Comparison of ENCODE assay signal across 1 cellular context in genomic region chr12:113271853-113272561, GRCh38.
TF ChIP-seq lines count a peak whose summit lies in the region.

No MANE protein-coding gene starts in this region.

TF ChIP-seq in K562, 482 proteins besides CTCF, POLR2A, EP300 and RAD21 (continued from another document):
- TF ChIP-seq ZNF609 (CRISPR knock-in tag; IDR thresholded peaks at IDR 0.05; ENCODE audit: borderline replicate concordance), result no peak
- TF ChIP-seq ZNF592 (IDR thresholded peaks at IDR 0.05), result peak; percentile 60
- TF ChIP-seq REST (CRISPR knock-in tag; IDR thresholded peaks at IDR 0.05; ENCODE audit: low read depth), result no peak
- no peak for TF ChIP-seq U2AF2 (optimal IDR thresholded peaks at IDR 0.05; ENCODE audit: low read depth, low read length)
- peak; percentile 97 for TF ChIP-seq CEBPB (tag; IDR thresholded peaks at IDR 0.05)
- TF ChIP-seq MITF (IDR thresholded peaks at IDR 0.05), result peak; percentile 71; the same call in 1 of the 2 replicates
- peak; percentile 84; the same call in 1 of the 2 replicates for TF ChIP-seq SPI1 (IDR thresholded peaks at IDR 0.05; ENCODE audit: borderline replicate concordance, low read depth, low read length)
- TF ChIP-seq NR2C2 (CRISPR knock-in tag; IDR thresholded peaks at IDR 0.05), result no peak
- TF ChIP-seq NR2C2 (tag; IDR thresholded peaks at IDR 0.05), result no peak
- peak; percentile 58; the same call in 1 of the 2 replicates for TF ChIP-seq EGR1 (conservative IDR thresholded peaks at IDR 0.05)
- peak; percentile 50 for TF ChIP-seq USF2 (CRISPR knock-in tag; IDR thresholded peaks at IDR 0.05)
- TF ChIP-seq JUND (IDR thresholded peaks at IDR 0.05; ENCODE audit: borderline replicate concordance, low read depth, low read length), result peak; percentile 49
- TF ChIP-seq JUND (tag; IDR thresholded peaks at IDR 0.05; ENCODE audit: borderline replicate concordance, low read depth, low read length), result peak; percentile 44; the same call in 1 of the 3 replicates
- no peak for TF ChIP-seq CBX8 (IDR thresholded peaks at IDR 0.05; ENCODE audit: borderline replicate concordance, extremely low read depth, low read depth, low read length, poor library complexity, severe bottlenecking)
- 0 out of 2 replicates have a peak, but pooled peaks have one; percentile 44 for TF ChIP-seq IRF9 (tag; IDR thresholded peaks at IDR 0.05)
- TF ChIP-seq SMARCA4 (IDR thresholded peaks at IDR 0.05), result peak; percentile 30; the same call in 1 of the 2 replicates
- TF ChIP-seq BDP1 (IDR thresholded peaks at IDR 0.05; ENCODE audit: insufficient read depth, insufficient read length), result no peak
- no peak for TF ChIP-seq HNRNPH1 (optimal IDR thresholded peaks at IDR 0.05; ENCODE audit: low read depth, low read length)
- no peak for TF ChIP-seq ATF1 (CRISPR knock-in tag; IDR thresholded peaks at IDR 0.05)
- TF ChIP-seq ATF1 (tag; IDR thresholded peaks at IDR 0.05), result no peak
- no peak for TF ChIP-seq ZNF507 (tag; conservative IDR thresholded peaks at IDR 0.05)
- no peak for TF ChIP-seq DNMT1 (IDR thresholded peaks at IDR 0.05)
- 0 out of 2 replicates have a peak, but pooled peaks have one; percentile 45 for TF ChIP-seq RAD51 (IDR thresholded peaks at IDR 0.05; ENCODE audit: borderline replicate concordance, low read depth)
- TF ChIP-seq TRIM24 (IDR thresholded peaks at IDR 0.05), result peak; percentile 36 to 49; a peak in 1 of 4 replicates
- peak; percentile 61 for TF ChIP-seq DPF2 (IDR thresholded peaks at IDR 0.05)
- TF ChIP-seq FOSL1 (tag; conservative IDR thresholded peaks at IDR 0.05), result peak; percentile 71
- TF ChIP-seq TSHZ1 (CRISPR knock-in tag; IDR thresholded peaks at IDR 0.05), result no peak
- peak; percentile 28; the same call in 1 of the 2 replicates for TF ChIP-seq BHLHE40 (IDR thresholded peaks at IDR 0.05; ENCODE audit: low read length)
- no peak for TF ChIP-seq HLTF (IDR thresholded peaks at IDR 0.05)
- no peak for TF ChIP-seq PATZ1 (CRISPR knock-in tag; IDR thresholded peaks at IDR 0.05; ENCODE audit: borderline replicate concordance)
- no peak for TF ChIP-seq ARHGAP35 (IDR thresholded peaks at IDR 0.05; ENCODE audit: partially characterized antibody)
- TF ChIP-seq ZBED1 (IDR thresholded peaks at IDR 0.05), result no peak
TF ChIP-seq in K562: peak in this region for 24.
